In genomic region chr1:110960777-110961420, GRCh38 we compare ENCODE assay signal across 2 cellular contexts.
TF ChIP-seq lines count a peak whose summit lies in the region.

No MANE protein-coding gene starts in this region.

TF ChIP-seq in GM23338, 12 proteins besides CTCF, POLR2A, EP300 and RAD21 (continued from another document):
- TF ChIP-seq REST (IDR thresholded peaks at IDR 0.05; ENCODE audit: unreplicated experiment) = no peak
- TF ChIP-seq ZNF331 (CRISPR knock-in tag; IDR thresholded peaks at IDR 0.05; ENCODE audit: low read depth) = no peak
- no peak for TF ChIP-seq ETS1 (IDR thresholded peaks at IDR 0.05)
- no peak for TF ChIP-seq POLR2AphosphoS5 (IDR thresholded peaks at IDR 0.05; ENCODE audit: low read depth)
- TF ChIP-seq ZNF462 (CRISPR knock-in tag; IDR thresholded peaks at IDR 0.05) = no peak
- no peak for TF ChIP-seq NANOG (IDR thresholded peaks at IDR 0.05; ENCODE audit: borderline replicate concordance)
- TF ChIP-seq EZH2phosphoT487 (IDR thresholded peaks at IDR 0.05; ENCODE audit: unreplicated experiment) = no peak

TF ChIP-seq in WTC11, 78 proteins besides CTCF, POLR2A, EP300 and RAD21 (continued from another document):
- TF ChIP-seq ATF2 (CRISPR knock-in tag; IDR thresholded peaks at IDR 0.05; ENCODE audit: borderline replicate concordance, low read depth) = no peak
- no peak for TF ChIP-seq ZNF416 (CRISPR knock-in tag; IDR thresholded peaks at IDR 0.05)
- no peak for TF ChIP-seq SMAD3 (CRISPR knock-in tag; IDR thresholded peaks at IDR 0.05; ENCODE audit: borderline replicate concordance)
- TF ChIP-seq ZNF281 (CRISPR knock-in tag; IDR thresholded peaks at IDR 0.05) = no peak
- no peak for TF ChIP-seq KAT7 (CRISPR knock-in tag; IDR thresholded peaks at IDR 0.05; ENCODE audit: borderline replicate concordance)
- no peak for TF ChIP-seq ZNF121 (CRISPR knock-in tag; IDR thresholded peaks at IDR 0.05)
- TF ChIP-seq CBFB (CRISPR knock-in tag; IDR thresholded peaks at IDR 0.05; ENCODE audit: low read depth) = no peak
- no peak for TF ChIP-seq ZNF232 (CRISPR knock-in tag; IDR thresholded peaks at IDR 0.05)
- TF ChIP-seq NFYB (CRISPR knock-in tag; conservative IDR thresholded peaks at IDR 0.05; ENCODE audit: low read depth) = no peak
- no peak for TF ChIP-seq ZNF532 (CRISPR knock-in tag; IDR thresholded peaks at IDR 0.05; ENCODE audit: borderline replicate concordance)
- no peak for TF ChIP-seq ZBTB43 (CRISPR knock-in tag; IDR thresholded peaks at IDR 0.05)
- TF ChIP-seq USF1 (CRISPR knock-in tag; IDR thresholded peaks at IDR 0.05) = no peak
- TF ChIP-seq ZNF396 (CRISPR knock-in tag; IDR thresholded peaks at IDR 0.05; ENCODE audit: borderline replicate concordance) = no peak
- TF ChIP-seq RELA (CRISPR knock-in tag; IDR thresholded peaks at IDR 0.05; ENCODE audit: borderline replicate concordance) = no peak
